ENCODE assay signal across 17 cellular contexts in the genomic region with DNA sequence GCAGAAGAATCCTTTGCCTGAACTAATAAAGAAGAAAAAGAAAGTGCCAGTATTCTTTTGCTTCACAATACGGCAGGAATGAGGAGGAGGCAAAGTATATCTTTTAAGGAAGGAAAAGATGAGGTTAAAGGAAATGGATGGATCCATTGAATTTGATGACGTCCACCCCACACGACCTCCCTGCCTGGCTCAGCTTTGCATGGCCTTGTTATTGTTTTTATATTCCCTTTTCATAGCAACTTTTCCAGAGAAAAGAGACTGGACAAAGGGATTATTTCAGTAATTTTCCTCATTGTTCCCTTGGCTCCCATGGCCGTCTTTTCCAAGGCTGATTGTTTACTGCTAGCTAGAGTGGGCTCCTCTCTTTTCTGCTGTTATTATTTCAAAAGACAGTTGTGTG.
DNase-seq lines count a peak whose midpoint lies in the region; ATAC-seq and TF ChIP-seq lines count a peak whose summit lies in the region.
"Had no signal": no experiment of that assay in that cellular context is flagged by ENCODE, and none has a peak within 500 bp of the region (broad histone marks: within the 10 kb centered on the region; RNA-seq: fewer than 3 reads in every experiment).

No MANE protein-coding gene starts in this region.

- no peaks in the 10 kb centered on the region for H3K79me2 ChIP-seq in GM23338 (replicated peaks; ENCODE audit: insufficient read depth)

- WGBS in thyroid gland, 2 donors: 46 to 71% methylated on average over 4 of the region's 4 CpGs

- no peak overlapping the region for H3K4me3 Mint-ChIP-seq in GM23338
- no peak overlapping the region for H3K4me3 Mint-ChIP-seq in neural crest cell
- H3K4me3 Mint-ChIP-seq: CD14-positive monocyte; CD4-positive, alpha-beta memory T cell had no signal

- H3K4me1 Mint-ChIP-seq in GM23338 (peaks cover 11% of the 10 kb centered on the region), neural crest cell (peaks cover 41% of the 10 kb centered on the region)
- H3K4me1 Mint-ChIP-seq: CD14-positive monocyte; CD4-positive, alpha-beta memory T cell had no signal

- no peak for TF ChIP-seq CTCF in GM23338 (conservative IDR thresholded peaks at IDR 0.05; ENCODE audit: low read depth in 2 of 2)
- TF ChIP-seq CTCF in dorsolateral prefrontal cortex (IDR thresholded peaks at IDR 0.05 in 54 of 56, conservative IDR thresholded peaks at IDR 0.05 in 2 of 56; ENCODE audit: low read depth in 1 of 56, partially characterized antibody in 56 of 56): no peak
- TF ChIP-seq CTCF in neural crest cell (conservative IDR thresholded peaks at IDR 0.05): no peak
- TF ChIP-seq CTCF in thoracic aorta (IDR thresholded peaks at IDR 0.05): no peak
- TF ChIP-seq CTCF in thyroid gland (IDR thresholded peaks at IDR 0.05): no peak

- no peaks in the 10 kb centered on the region for H4K20me1 ChIP-seq in GM23338 (replicated peaks; ENCODE audit: insufficient read depth)
- H4K20me1 ChIP-seq: BLaER1 had no signal

- H3K9me2 ChIP-seq in GM23338 (ENCODE audit: insufficient read depth): peaks cover 20% of the 10 kb centered on the region

- no peaks in the 10 kb centered on the region for H3K9me3 ChIP-seq in thoracic aorta
- H3K9me3 ChIP-seq in thyroid gland: no peaks in the 10 kb centered on the region
- H3K9me3 ChIP-seq: BLaER1 had no signal

- H3K27ac Mint-ChIP-seq in GM23338: no peak overlapping the region
- H3K27ac Mint-ChIP-seq in neural crest cell (ENCODE audit: unreplicated experiment): peak overlapping the region; percentile 82
- H3K27ac Mint-ChIP-seq: CD14-positive monocyte; CD4-positive, alpha-beta memory T cell had no signal

- peaks cover 30% of the 10 kb centered on the region for H3K4me1 ChIP-seq in GM23338 (ENCODE audit: insufficient read depth)
- peaks cover 3 to 32% of the 10 kb centered on the region in 2 donors for H3K4me1 ChIP-seq in thoracic aorta (ENCODE audit: control insufficient read depth in 1 of 2, low read depth in 2 of 2)
- peaks cover 3 to 8% of the 10 kb centered on the region in 2 donors for H3K4me1 ChIP-seq in thyroid gland
- H3K4me1 ChIP-seq: BLaER1 had no signal

- DNase-seq in GM23338 (ENCODE audit: low spot score) (no peak), dorsolateral prefrontal cortex (no peak), neural crest cell (ENCODE audit: low read depth, low spot score) (no peak), thoracic aorta (ENCODE audit: low spot score) (no peak), thyroid gland (no peak), left lobe of liver (ENCODE audit: low spot score) (no peak)
- DNase-seq: 8988T; CD4-positive, alpha-beta memory T cell; DMS153; DMS79; GDM1; HCEC 1CT; IMR-90 had no signal

- no peaks in the 10 kb centered on the region for H3F3A ChIP-seq in GM23338 (replicated peaks; ENCODE audit: low read depth)

- H3K36me3 ChIP-seq in GM23338 (ENCODE audit: insufficient read depth) (no peaks in the 10 kb centered on the region), thoracic aorta (no peaks in the 10 kb centered on the region), thyroid gland (no peaks in the 10 kb centered on the region)
- H3K36me3 ChIP-seq: BLaER1 had no signal

- H3K36me3 Mint-ChIP-seq in GM23338 (ENCODE audit: low read depth): no peaks in the 10 kb centered on the region
- H3K36me3 Mint-ChIP-seq in neural crest cell (ENCODE audit: low read depth): no peaks in the 10 kb centered on the region
- H3K36me3 Mint-ChIP-seq: CD14-positive monocyte; CD4-positive, alpha-beta memory T cell had no signal

- no peak overlapping the region for H3K4me2 ChIP-seq in GM23338
- H3K4me2 ChIP-seq: BLaER1 had no signal

- intact Hi-C loops in dorsolateral prefrontal cortex (cut with DNase I) (no loop called here), thyroid gland (cut with DNase I) (no loop called here)

- H3K27me3 Mint-ChIP-seq in GM23338 (ENCODE audit: insufficient read depth, low read depth, poor library complexity) (peaks cover 2% of the 10 kb centered on the region), neural crest cell (ENCODE audit: low read depth) (no peaks in the 10 kb centered on the region)

- TF ChIP-seq POLR2A in thyroid gland (IDR thresholded peaks at IDR 0.05): no peak

- peaks cover 34% of the 10 kb centered on the region for H3K9me3 Mint-ChIP-seq in GM23338
- H3K9me3 Mint-ChIP-seq in neural crest cell: peaks cover 5% of the 10 kb centered on the region

- H3K27ac ChIP-seq in GM23338 (ENCODE audit: low read depth): no peak overlapping the region
- peak overlapping the region in 2 of 59 donors; percentile 11 to 28 for H3K27ac ChIP-seq in dorsolateral prefrontal cortex
- peak overlapping the region; percentile 11 to 27 for H3K27ac ChIP-seq in thoracic aorta
- H3K27ac ChIP-seq in thyroid gland: no peak overlapping the region
- H3K27ac ChIP-seq: BLaER1, HL-60 had no signal

- ATAC-seq in GM23338 (no peak), thoracic aorta (ENCODE audit: insufficient number of reproducible peaks, low FRiP score, low read depth) (no peak), GM18909 (IDR thresholded peaks at IDR 0.05; ENCODE audit: poor library complexity, unreplicated experiment) (no peak), left lobe of liver (no peak)

- H3K27me3 ChIP-seq in GM23338 (ENCODE audit: insufficient read depth) (no peaks in the 10 kb centered on the region), dorsolateral prefrontal cortex (no peaks in the 10 kb centered on the region), thoracic aorta (replicated peaks; ENCODE audit: insufficient read depth) (no peaks in the 10 kb centered on the region), thyroid gland (no peaks in the 10 kb centered on the region)
- H3K27me3 ChIP-seq: BLaER1 had no signal

- H2AFZ ChIP-seq in GM23338: 0 out of 2 replicates have a peak overlapping the region, but pooled peaks have one; percentile 23

- H3K4me3 ChIP-seq in GM23338 (no peak overlapping the region), dorsolateral prefrontal cortex (peak overlapping the region in 33 of 59 donors; percentile 1 to 49 (median 25)), thoracic aorta (no peak overlapping the region), thyroid gland (replicated peaks in 1 of 3) (no peak overlapping the region)
- H3K4me3 ChIP-seq: BLaER1 had no signal

TF ChIP-seq in GM23338, 12 proteins besides CTCF, POLR2A, EP300 and RAD21 (continues in another document):
- TF ChIP-seq, protein P1, sequence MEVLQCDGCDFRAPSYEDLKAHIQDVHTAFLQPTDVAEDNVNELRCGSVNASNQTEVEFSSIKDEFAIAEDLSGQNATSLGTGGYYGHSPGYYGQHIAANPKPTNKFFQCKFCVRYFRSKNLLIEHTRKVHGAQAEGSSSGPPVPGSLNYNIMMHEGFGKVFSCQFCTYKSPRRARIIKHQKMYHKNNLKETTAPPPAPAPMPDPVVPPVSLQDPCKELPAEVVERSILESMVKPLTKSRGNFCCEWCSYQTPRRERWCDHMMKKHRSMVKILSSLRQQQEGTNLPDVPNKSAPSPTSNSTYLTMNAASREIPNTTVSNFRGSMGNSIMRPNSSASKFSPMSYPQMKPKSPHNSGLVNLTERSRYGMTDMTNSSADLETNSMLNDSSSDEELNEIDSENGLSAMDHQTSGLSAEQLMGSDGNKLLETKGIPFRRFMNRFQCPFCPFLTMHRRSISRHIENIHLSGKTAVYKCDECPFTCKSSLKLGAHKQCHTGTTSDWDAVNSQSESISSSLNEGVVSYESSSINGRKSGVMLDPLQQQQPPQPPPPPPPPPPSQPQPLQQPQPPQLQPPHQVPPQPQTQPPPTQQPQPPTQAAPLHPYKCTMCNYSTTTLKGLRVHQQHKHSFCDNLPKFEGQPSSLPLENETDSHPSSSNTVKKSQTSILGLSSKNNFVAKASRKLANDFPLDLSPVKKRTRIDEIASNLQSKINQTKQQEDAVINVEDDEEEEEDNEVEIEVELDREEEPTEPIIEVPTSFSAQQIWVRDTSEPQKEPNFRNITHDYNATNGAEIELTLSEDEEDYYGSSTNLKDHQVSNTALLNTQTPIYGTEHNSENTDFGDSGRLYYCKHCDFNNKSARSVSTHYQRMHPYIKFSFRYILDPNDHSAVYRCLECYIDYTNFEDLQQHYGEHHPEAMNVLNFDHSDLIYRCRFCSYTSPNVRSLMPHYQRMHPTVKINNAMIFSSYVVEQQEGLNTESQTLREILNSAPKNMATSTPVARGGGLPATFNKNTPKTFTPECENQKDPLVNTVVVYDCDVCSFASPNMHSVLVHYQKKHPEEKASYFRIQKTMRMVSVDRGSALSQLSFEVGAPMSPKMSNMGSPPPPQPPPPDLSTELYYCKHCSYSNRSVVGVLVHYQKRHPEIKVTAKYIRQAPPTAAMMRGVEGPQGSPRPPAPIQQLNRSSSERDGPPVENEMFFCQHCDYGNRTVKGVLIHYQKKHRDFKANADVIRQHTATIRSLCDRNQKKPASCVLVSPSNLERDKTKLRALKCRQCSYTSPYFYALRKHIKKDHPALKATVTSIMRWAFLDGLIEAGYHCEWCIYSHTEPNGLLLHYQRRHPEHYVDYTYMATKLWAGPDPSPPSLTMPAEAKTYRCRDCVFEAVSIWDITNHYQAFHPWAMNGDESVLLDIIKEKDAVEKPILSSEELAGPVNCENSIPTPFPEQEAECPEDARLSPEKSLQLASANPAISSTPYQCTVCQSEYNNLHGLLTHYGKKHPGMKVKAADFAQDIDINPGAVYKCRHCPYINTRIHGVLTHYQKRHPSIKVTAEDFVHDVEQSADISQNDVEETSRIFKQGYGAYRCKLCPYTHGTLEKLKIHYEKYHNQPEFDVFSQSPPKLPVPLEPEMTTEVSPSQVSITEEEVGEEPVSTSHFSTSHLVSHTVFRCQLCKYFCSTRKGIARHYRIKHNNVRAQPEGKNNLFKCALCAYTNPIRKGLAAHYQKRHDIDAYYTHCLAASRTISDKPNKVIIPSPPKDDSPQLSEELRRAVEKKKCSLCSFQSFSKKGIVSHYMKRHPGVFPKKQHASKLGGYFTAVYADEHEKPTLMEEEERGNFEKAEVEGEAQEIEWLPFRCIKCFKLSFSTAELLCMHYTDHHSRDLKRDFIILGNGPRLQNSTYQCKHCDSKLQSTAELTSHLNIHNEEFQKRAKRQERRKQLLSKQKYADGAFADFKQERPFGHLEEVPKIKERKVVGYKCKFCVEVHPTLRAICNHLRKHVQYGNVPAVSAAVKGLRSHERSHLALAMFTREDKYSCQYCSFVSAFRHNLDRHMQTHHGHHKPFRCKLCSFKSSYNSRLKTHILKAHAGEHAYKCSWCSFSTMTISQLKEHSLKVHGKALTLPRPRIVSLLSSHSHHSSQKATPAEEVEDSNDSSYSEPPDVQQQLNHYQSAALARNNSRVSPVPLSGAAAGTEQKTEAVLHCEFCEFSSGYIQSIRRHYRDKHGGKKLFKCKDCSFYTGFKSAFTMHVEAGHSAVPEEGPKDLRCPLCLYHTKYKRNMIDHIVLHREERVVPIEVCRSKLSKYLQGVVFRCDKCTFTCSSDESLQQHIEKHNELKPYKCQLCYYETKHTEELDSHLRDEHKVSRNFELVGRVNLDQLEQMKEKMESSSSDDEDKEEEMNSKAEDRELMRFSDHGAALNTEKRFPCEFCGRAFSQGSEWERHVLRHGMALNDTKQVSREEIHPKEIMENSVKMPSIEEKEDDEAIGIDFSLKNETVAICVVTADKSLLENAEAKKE (CRISPR knock-in tag; IDR thresholded peaks at IDR 0.05): no peak
- TF ChIP-seq CREB1 (CRISPR knock-in tag; IDR thresholded peaks at IDR 0.05; ENCODE audit: low read depth) (no peak), ZNF331 (CRISPR knock-in tag; IDR thresholded peaks at IDR 0.05; ENCODE audit: low read depth) (no peak)

Comparison
In these comparisons a context has a peak if more than half of its experiments do, and no peak if none do; other contexts are left out.
1. H3K27ac ChIP-seq: peak in thoracic aorta (2 of 2); none in GM23338 (single experiment) and thyroid gland (0 of 3).
2. H3K4me3 ChIP-seq: peak in dorsolateral prefrontal cortex (33 of 59); none in GM23338 (single experiment), thoracic aorta (single experiment) and thyroid gland (0 of 3).